11 cellular contexts compared by ENCODE assay signal in genomic region chr16:3174618-3175148, GRCh38. TPM values are rescaled to one million over a fixed set of nuclear protein-coding genes. Genes with fewer than 3 reads are reported as not detected.
DNase-seq lines count a peak whose midpoint lies in the region; ATAC-seq, FAIRE-seq and TF ChIP-seq lines count a peak whose summit lies in the region.
"Had no signal": no experiment of that assay in that cellular context is flagged by ENCODE, and none has a peak within 500 bp of the region (broad histone marks: within the 10 kb centered on the region; RNA-seq: fewer than 3 reads in every experiment).

No MANE protein-coding gene starts in this region.

- DNase-seq in NCI-H69 (lab: John Stamatoyannopoulos, UW) (peak; percentile 56), bronchial epithelial cell (ENCODE audit: low read depth) (no peak), neural progenitor cell (ENCODE audit: low spot score) (no peak)
- no peak for DNase-seq in stimulated activated CD4-positive, alpha-beta T cell treated with anti-CD3 and anti-CD28 coated beads, Interleukin-12 subunit alpha, Interleukin-12 subunit beta, amount 100 ng/mL, for 4 hours
- DNase-seq: activated CD8-positive, alpha-beta memory T cell treated with anti-CD3 and anti-CD28 coated beads, Interleukin-2, amount 50 U/mL, for 4 hours had no signal

- no peaks in the 10 kb centered on the region for H3K27me3 ChIP-seq in bronchial epithelial cell (ENCODE audit: control insufficient read depth, insufficient read depth, low read length)
- H3K27me3 ChIP-seq in neural progenitor cell = peaks cover 100% of the 10 kb centered on the region

- peaks cover 74% of the 10 kb centered on the region for H3K27me3 Mint-ChIP-seq in neural progenitor cell (ENCODE audit: insufficient read depth, low read depth)

- no peak overlapping the region for H3K9ac ChIP-seq in neural progenitor cell

- no peak overlapping the region for H2AFZ ChIP-seq in neural progenitor cell (replicated peaks)

- no peaks in the 10 kb centered on the region for H3K9me3 Mint-ChIP-seq in neural progenitor cell

- TF ChIP-seq CTCF in bronchial epithelial cell (IDR thresholded peaks at IDR 0.05; ENCODE audit: insufficient read depth, low read length, severe bottlenecking) = no peak
- no peak for TF ChIP-seq CTCF in neural progenitor cell (IDR thresholded peaks at IDR 0.05)

- no peaks in the 10 kb centered on the region for H3K36me3 Mint-ChIP-seq in neural progenitor cell

- peaks cover 22% of the 10 kb centered on the region for H4K20me1 ChIP-seq in neural progenitor cell (ENCODE audit: low read depth)

- H3K4me3 Mint-ChIP-seq in neural progenitor cell = peak overlapping the region; percentile 80

- H3K36me3 ChIP-seq in bronchial epithelial cell (ENCODE audit: control insufficient read depth, insufficient read depth, low read length) = no peaks in the 10 kb centered on the region
- H3K36me3 ChIP-seq in neural progenitor cell = no peaks in the 10 kb centered on the region
- H3K36me3 ChIP-seq: suprapubic skin had no signal

- no peak for ATAC-seq in HG03045 (IDR thresholded peaks at IDR 0.05; ENCODE audit: unreplicated experiment)
- no peak for ATAC-seq in GM19351 (IDR thresholded peaks at IDR 0.05; ENCODE audit: unreplicated experiment)

- H3K27ac Mint-ChIP-seq in neural progenitor cell = no peak overlapping the region

- no peak for FAIRE-seq in bronchial epithelial cell (lab: Jason Lieb, UNC)

- H3K4me2 ChIP-seq in neural progenitor cell = peak overlapping the region; percentile 59

- H3K4me3 ChIP-seq in GM08714 (ENCODE audit: low read length) (peak overlapping the region; percentile 8; the same call in 1 of the 2 replicates), bronchial epithelial cell (ENCODE audit: low read depth, low read length) (peak overlapping the region; percentile 17), neural progenitor cell (peak overlapping the region; percentile 48)
- H3K4me3 ChIP-seq: suprapubic skin had no signal

- peaks cover 25% of the 10 kb centered on the region for H3K4me1 ChIP-seq in neural progenitor cell

- H3F3A ChIP-seq in neural progenitor cell (ENCODE audit: low read depth) = peaks cover 50% of the 10 kb centered on the region

- no peaks in the 10 kb centered on the region for H3K79me2 ChIP-seq in neural progenitor cell (ENCODE audit: low read depth)

- H3K4me1 Mint-ChIP-seq in neural progenitor cell = peaks cover 26% of the 10 kb centered on the region

- H3K27ac ChIP-seq in neural progenitor cell = no peak overlapping the region
- H3K27ac ChIP-seq: suprapubic skin had no signal

- no peaks in the 10 kb centered on the region for H3K9me3 ChIP-seq in neural progenitor cell (ENCODE audit: low read depth)
- H3K9me3 ChIP-seq: suprapubic skin had no signal

RNA-seq across cellular contexts. Expression of gene OR1F1, which starts 13.3 kb away (rescaled TPM):
- total RNA-seq in bronchial epithelial cell (not detected in 2 replicates), neural progenitor cell (ENCODE audit: low replicate concordance) (not detected in 2 replicates)
- total RNA-seq: Daoy, omental fat pad, suprapubic skin had no signal

RNA-seq across cellular contexts. Expression of gene ZNF213, which starts 39.9 kb away (rescaled TPM):
- total RNA-seq in bronchial epithelial cell = 7.6 and 10.6 TPM in 2 replicates
- total RNA-seq in neural progenitor cell (ENCODE audit: low replicate concordance) = 1.3 and 4.0 TPM in 2 replicates
